13 cellular contexts compared by ENCODE assay signal in the genomic region with DNA sequence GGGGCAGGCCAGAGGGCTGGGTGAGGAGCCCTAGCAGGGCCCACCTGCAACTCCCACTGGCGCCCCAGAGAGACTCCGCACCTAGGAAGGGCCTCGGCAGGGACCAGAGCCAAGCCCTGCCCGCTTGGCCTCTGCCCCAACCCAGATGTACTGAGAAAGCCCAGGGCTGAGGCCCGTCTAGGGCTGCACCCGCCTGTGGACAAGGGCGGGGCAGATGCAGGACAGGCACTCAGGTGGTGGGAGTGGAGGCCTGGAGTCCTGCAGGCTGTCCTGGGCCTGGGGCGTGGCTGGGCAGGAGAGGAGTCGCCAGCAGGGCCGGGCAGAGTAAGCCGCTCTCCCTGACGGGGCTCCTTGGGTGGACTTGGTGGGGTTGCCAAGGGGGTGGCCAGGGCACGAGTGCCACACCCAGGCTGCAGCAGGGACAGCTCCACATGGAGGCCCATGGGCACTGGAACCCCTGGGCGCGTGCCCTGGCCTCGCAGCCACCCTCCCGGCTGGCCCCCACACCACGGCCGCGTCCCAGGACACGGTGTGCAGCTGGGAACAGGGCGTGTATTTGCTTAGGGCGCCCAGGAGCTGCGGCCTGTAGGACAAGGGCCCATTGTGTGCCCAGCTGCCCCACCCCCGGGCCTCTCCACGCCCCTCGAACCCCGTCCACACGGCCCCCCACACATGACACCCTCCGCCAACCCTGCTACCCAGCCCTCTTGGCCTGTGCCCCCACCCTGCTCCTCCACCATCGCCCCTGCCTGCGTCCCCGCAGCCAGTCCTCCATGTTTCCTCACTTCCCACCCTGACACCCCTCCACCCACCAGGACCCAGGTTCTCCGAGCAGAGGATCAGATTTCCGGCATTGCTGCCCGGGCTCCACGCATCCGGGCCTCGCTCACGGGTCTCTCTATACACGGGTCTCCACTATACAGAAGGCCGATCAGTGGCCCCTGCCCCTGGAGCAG. TPM values are rescaled to one million over a fixed set of nuclear protein-coding genes. Genes with fewer than 3 reads are reported as not detected.
DNase-seq lines count a peak whose midpoint lies in the region; ATAC-seq and TF ChIP-seq lines count a peak whose summit lies in the region.
"Had no signal": no experiment of that assay in that cellular context is flagged by ENCODE, and none has a peak within 500 bp of the region (broad histone marks: within the 10 kb centered on the region; RNA-seq: fewer than 3 reads in every experiment).

No MANE protein-coding gene starts in this region.

- H3K4me1 ChIP-seq in mucosa of descending colon (ENCODE audit: low read depth) (peaks cover 44% of the 10 kb centered on the region), upper lobe of right lung (peaks cover 41% of the 10 kb centered on the region)

- H3K4me1 Mint-ChIP-seq in activated T-cell treated with anti-CD3 and anti-CD28 coated beads, Interleukin-2, amount 50 U/mL, for 24 hours (ENCODE audit: low read depth), result peaks cover 19% of the 10 kb centered on the region
- peaks cover 73% of the 10 kb centered on the region for H3K4me1 Mint-ChIP-seq in dendritic cell treated with granulocyte-macrophage colony-stimulating factor and Interleukin-4, amounts not matched to agents 40 ng/mL and 50 ng/mL, for 4 days (ENCODE audit: low read depth)

- H3K27ac Mint-ChIP-seq in activated T-cell treated with anti-CD3 and anti-CD28 coated beads, Interleukin-2, amount 50 U/mL, for 24 hours, result peak overlapping the region; percentile 37
- H3K27ac Mint-ChIP-seq in dendritic cell treated with granulocyte-macrophage colony-stimulating factor and Interleukin-4, amounts not matched to agents 40 ng/mL and 50 ng/mL, for 4 days, result peak overlapping the region; percentile 74

- no peak for DNase-seq in activated T-cell treated with anti-CD3 and anti-CD28 coated beads, Interleukin-2, amount 50 U/mL, for 24 hours
- DNase-seq in activated T-cell treated with anti-CD3 and anti-CD28 coated beads, Interleukin-2, amount 50 U/mL, for 48 hours, result no peak
- DNase-seq in mucosa of descending colon (peak; percentile 86 to 96 (median 93)), upper lobe of right lung (peak; percentile 96), GOT3 (lab: John Stamatoyannopoulos, UW) (no peak), DMS114 treated with DMSO at 0.1 percent for 48 hours (lab: John Stamatoyannopoulos, UW; ENCODE audit: unreplicated experiment) (no peak)
- DNase-seq in stimulated activated CD4-positive, alpha-beta T cell treated with anti-CD3 and anti-CD28 coated beads, Interleukin-4, amount 100 ng/mL, for 1 hour, result no peak
- DNase-seq: amygdala; effector CD8-positive, alpha-beta T cell; left cardiac atrium; NCI-H2171 treated with DMSO at 0.1 percent for 48 hours; WERI-Rb-1 had no signal

- no peak overlapping the region for H3K4me3 Mint-ChIP-seq in activated T-cell treated with anti-CD3 and anti-CD28 coated beads, Interleukin-2, amount 50 U/mL, for 24 hours
- no peak overlapping the region for H3K4me3 Mint-ChIP-seq in dendritic cell treated with granulocyte-macrophage colony-stimulating factor and Interleukin-4, amounts not matched to agents 40 ng/mL and 50 ng/mL, for 4 days

- H3K36me3 Mint-ChIP-seq in activated T-cell treated with anti-CD3 and anti-CD28 coated beads, Interleukin-2, amount 50 U/mL, for 24 hours (ENCODE audit: low read depth), result no peaks in the 10 kb centered on the region
- no peaks in the 10 kb centered on the region for H3K36me3 Mint-ChIP-seq in dendritic cell treated with granulocyte-macrophage colony-stimulating factor and Interleukin-4, amounts not matched to agents 40 ng/mL and 50 ng/mL, for 4 days (ENCODE audit: low read depth)

- no peaks in the 10 kb centered on the region for H3K27me3 ChIP-seq in upper lobe of right lung

- H3K4me3 ChIP-seq in mucosa of descending colon (peak overlapping the region; percentile 23), upper lobe of right lung (peak overlapping the region; percentile 49)

- no peaks in the 10 kb centered on the region for H3K9me3 Mint-ChIP-seq in activated T-cell treated with anti-CD3 and anti-CD28 coated beads, Interleukin-2, amount 50 U/mL, for 24 hours
- H3K9me3 Mint-ChIP-seq in dendritic cell treated with granulocyte-macrophage colony-stimulating factor and Interleukin-4, amounts not matched to agents 40 ng/mL and 50 ng/mL, for 4 days, result no peaks in the 10 kb centered on the region

- intact Hi-C loops in dendritic cell treated with granulocyte-macrophage colony-stimulating factor and Interleukin-4, amounts not matched to agents 40 ng/mL and 50 ng/mL, for 4 days (cut with micrococcal nuclease), result no loop called here
- intact Hi-C loops in mucosa of descending colon (cut with DNase I, micrococcal nuclease), result no loop called here
- intact Hi-C loops in upper lobe of right lung (cut with DNase I), result no loop called here

- H3K9me3 ChIP-seq in mucosa of descending colon (no peaks in the 10 kb centered on the region), upper lobe of right lung (no peaks in the 10 kb centered on the region)

- no peaks in the 10 kb centered on the region for H3K27me3 Mint-ChIP-seq in activated T-cell treated with anti-CD3 and anti-CD28 coated beads, Interleukin-2, amount 50 U/mL, for 24 hours
- peaks cover 1% of the 10 kb centered on the region for H3K27me3 Mint-ChIP-seq in dendritic cell treated with granulocyte-macrophage colony-stimulating factor and Interleukin-4, amounts not matched to agents 40 ng/mL and 50 ng/mL, for 4 days

- ATAC-seq in mucosa of descending colon (peak; percentile 63), upper lobe of right lung (peak; percentile 71)

- TF ChIP-seq CTCF in mucosa of descending colon (IDR thresholded peaks at IDR 0.05) (no peak), upper lobe of right lung (IDR thresholded peaks at IDR 0.05) (no peak)

- H3K27ac ChIP-seq in upper lobe of right lung, result peak overlapping the region; percentile 90
- H3K27ac ChIP-seq: WERI-Rb-1 had no signal

- H3K36me3 ChIP-seq in mucosa of descending colon (ENCODE audit: low read depth) (no peaks in the 10 kb centered on the region), upper lobe of right lung (no peaks in the 10 kb centered on the region)
- H3K36me3 ChIP-seq: WERI-Rb-1 had no signal

RNA-seq across cellular contexts. Expression of gene PIM3, which starts 11.3 kb away (rescaled TPM):
- 100 to 1,000 TPM in 1 of 3 donors, 10 to 100 TPM in 2; 56.4 to 106 (median 58.7) TPM for total RNA-seq in mucosa of descending colon
- 119 TPM for total RNA-seq in upper lobe of right lung

RNA-seq across cellular contexts. Expression of gene CRELD2, which starts 30.8 kb away (rescaled TPM):
- total RNA-seq in mucosa of descending colon (10 to 100 TPM; 27.6 to 57.6 (median 32.2) TPM), upper lobe of right lung (44.2 TPM)

RNA-seq across cellular contexts. Expression of gene ALG12, which starts 31.0 kb away (rescaled TPM):
- total RNA-seq in mucosa of descending colon, result 10 to 100 TPM; 21.7 to 28.7 (median 25.5) TPM
- total RNA-seq in upper lobe of right lung, result 28.1 TPM

Comparison
In these comparisons a context has a peak if more than half of its experiments do, and no peak if none do; other contexts are left out.
1. DNase-seq: peak in mucosa of descending colon (3 of 3) and upper lobe of right lung (single experiment); none in activated T-cell treated with anti-CD3 and anti-CD28 coated beads, Interleukin-2, amount 50 U/mL, for 24 hours (single experiment), activated T-cell treated with anti-CD3 and anti-CD28 coated beads, Interleukin-2, amount 50 U/mL, for 48 hours (0 of 2), GOT3 (single experiment), DMS114 treated with DMSO at 0.1 percent for 48 hours (single experiment) and stimulated activated CD4-positive, alpha-beta T cell treated with anti-CD3 and anti-CD28 coated beads, Interleukin-4, amount 100 ng/mL, for 1 hour (single experiment).